In genomic region chr6:39608652-39609345, GRCh38 we compare ENCODE assay signal across 1 cellular context.
A peak's percentile ranks its signal among the peaks of the same experiment; 100 is the strongest.
TF ChIP-seq lines count a peak whose summit lies in the region.

No MANE protein-coding gene starts in this region.

TF ChIP-seq in GM12878, 131 proteins besides CTCF, POLR2A, EP300 and RAD21 (continued from another document and continues in another):
- no peak for TF ChIP-seq ZBTB4 (CRISPR knock-in tag; IDR thresholded peaks at IDR 0.05)
- TF ChIP-seq ELK1 (IDR thresholded peaks at IDR 0.05; ENCODE audit: low read depth, low read length): no peak
- TF ChIP-seq STAT1 (conservative IDR thresholded peaks at IDR 0.05): no peak; the same call in 1 of the 2 replicates
- TF ChIP-seq ASH2L (IDR thresholded peaks at IDR 0.05; ENCODE audit: borderline replicate concordance, low read depth): no peak
- peak; percentile 31; the same call in 1 of the 2 replicates for TF ChIP-seq DPF2 (IDR thresholded peaks at IDR 0.05)
- peak; percentile 32 for TF ChIP-seq CUX1 (IDR thresholded peaks at IDR 0.05; ENCODE audit: insufficient replicate concordance, low read depth, low read length)
- TF ChIP-seq ZNF592 (IDR thresholded peaks at IDR 0.05): no peak
- no peak for TF ChIP-seq IRF3 (IDR thresholded peaks at IDR 0.05)
- peak; percentile 55 for TF ChIP-seq GATAD2B (conservative IDR thresholded peaks at IDR 0.05; ENCODE audit: low read depth)
- no peak for TF ChIP-seq SUZ12 (IDR thresholded peaks at IDR 0.05; ENCODE audit: unreplicated experiment)
- TF ChIP-seq NFIC (IDR thresholded peaks at IDR 0.05; ENCODE audit: low read depth, low read length): no peak
- TF ChIP-seq RAD51 (IDR thresholded peaks at IDR 0.05): peak; percentile 95
- no peak for TF ChIP-seq FOXK2 (IDR thresholded peaks at IDR 0.05)
- TF ChIP-seq SMAD5 (IDR thresholded peaks at IDR 0.05; ENCODE audit: low read depth): no peak
- TF ChIP-seq SMARCA5 (IDR thresholded peaks at IDR 0.05): no peak; the same call in 1 of the 2 replicates
- TF ChIP-seq USF2 (IDR thresholded peaks at IDR 0.05; ENCODE audit: borderline replicate concordance, low read depth, low read length): peak; percentile 58; the same call in 1 of the 2 replicates
- TF ChIP-seq RUNX3 (IDR thresholded peaks at IDR 0.05; ENCODE audit: low read length): no peak
- TF ChIP-seq TCF7 (IDR thresholded peaks at IDR 0.05; ENCODE audit: borderline replicate concordance): no peak
- TF ChIP-seq E2F4 (IDR thresholded peaks at IDR 0.05; ENCODE audit: low read depth, low read length): no peak
- TF ChIP-seq ATF7 (IDR thresholded peaks at IDR 0.05; ENCODE audit: low read depth): peak; percentile 51; the same call in 1 of the 2 replicates
- no peak for TF ChIP-seq JUNB (IDR thresholded peaks at IDR 0.05)
- peak; percentile 45 to 63; a peak in 3 of 4 replicates for TF ChIP-seq IKZF2 (IDR thresholded peaks at IDR 0.05)
- TF ChIP-seq RCOR1 (conservative IDR thresholded peaks at IDR 0.05; ENCODE audit: low read depth, low read length): no peak
- 0 out of 2 replicates have a peak, but pooled peaks have one; percentile 27 for TF ChIP-seq NR2F1 (conservative IDR thresholded peaks at IDR 0.05)
- no peak for TF ChIP-seq NFYA (IDR thresholded peaks at IDR 0.05; ENCODE audit: borderline replicate concordance, low read depth, low read length)
- TF ChIP-seq NRF1 (conservative IDR thresholded peaks at IDR 0.05; ENCODE audit: low read depth, low read length): no peak
- TF ChIP-seq WRNIP1 (IDR thresholded peaks at IDR 0.05; ENCODE audit: borderline replicate concordance, low read depth, low read length): no peak
- TF ChIP-seq LARP7 (IDR thresholded peaks at IDR 0.05): peak; percentile 28; the same call in 1 of the 2 replicates
- TF ChIP-seq POLR2AphosphoS2 (IDR thresholded peaks at IDR 0.05; ENCODE audit: low read depth, low read length): no peak
- TF ChIP-seq GABPA (IDR thresholded peaks at IDR 0.05; ENCODE audit: low read depth): no peak
- TF ChIP-seq MEF2B (IDR thresholded peaks at IDR 0.05; ENCODE audit: partially characterized antibody, poor library complexity, severe bottlenecking): peak; percentile 82
- no peak for TF ChIP-seq KDM1A (IDR thresholded peaks at IDR 0.05; ENCODE audit: borderline replicate concordance)
- TF ChIP-seq TARDBP (IDR thresholded peaks at IDR 0.05; ENCODE audit: borderline replicate concordance): no peak
- TF ChIP-seq EZH2 (IDR thresholded peaks at IDR 0.05; ENCODE audit: borderline replicate concordance, control insufficient read depth, low read depth, low read length): no peak
- no peak for TF ChIP-seq E2F8 (IDR thresholded peaks at IDR 0.05; ENCODE audit: low read depth, partially characterized antibody)
- TF ChIP-seq RBBP5 (conservative IDR thresholded peaks at IDR 0.05): no peak
- TF ChIP-seq SIX5 (IDR thresholded peaks at IDR 0.05; ENCODE audit: low read depth, low read length, severe bottlenecking): no peak
- no peak for TF ChIP-seq SMAD1 (IDR thresholded peaks at IDR 0.05; ENCODE audit: low read depth, partially characterized antibody)
